25 cellular contexts compared by ENCODE assay signal in genomic region chr7:22002731-22003130, GRCh38.
"Had no signal": no experiment of that assay in that cellular context is flagged by ENCODE, and none has a peak within 500 bp of the region (broad histone marks: within the 10 kb centered on the region; RNA-seq: fewer than 3 reads in every experiment).

No MANE protein-coding gene starts in this region.

- H3K4me3 ChIP-seq: K562 had no signal

- H3K9me3 Mint-ChIP-seq: activated CD8-positive, alpha-beta T cell treated with anti-CD3 and anti-CD28 coated beads for 36 hours; activated naive CD4-positive, alpha-beta T cell treated with anti-CD3 and anti-CD28 coated beads, Interleukin-2, amount 50 U/mL, for 24 hours; activated T-cell treated with anti-CD3 and anti-CD28 coated beads, Interleukin-2, amount 50 U/mL, for 24 hours; activated T-helper 1 cell treated with anti-CD3 and anti-CD28 coated beads, Interleukin-12 subunit alpha, Interleukin-12 subunit beta, Interleukin-2, Interleukin-4 antibody, amounts not matched to agents 30 ng/mL and 10 ng/mL and 1 ng/mL, durations not matched to agents 14 hours and 24 hours and 36 hours; brain; T-helper 1 cell treated with Interleukin-12 subunit alpha and Interleukin-12 subunit beta and Interleukin-4 antibody, amounts not matched to agents 30 μg/mL and 1 μg/mL, for 36 hours had no signal

- H3K4me3 Mint-ChIP-seq: activated CD8-positive, alpha-beta T cell treated with anti-CD3 and anti-CD28 coated beads for 36 hours; activated naive CD4-positive, alpha-beta T cell treated with anti-CD3 and anti-CD28 coated beads, Interleukin-2, amount 50 U/mL, for 24 hours; activated T-cell treated with anti-CD3 and anti-CD28 coated beads, Interleukin-2, amount 50 U/mL, for 24 hours; activated T-helper 1 cell treated with anti-CD3 and anti-CD28 coated beads, Interleukin-12 subunit alpha, Interleukin-12 subunit beta, Interleukin-2, Interleukin-4 antibody, amounts not matched to agents 30 ng/mL and 10 ng/mL and 1 ng/mL, durations not matched to agents 14 hours and 24 hours and 36 hours; brain; T-helper 1 cell treated with Interleukin-12 subunit alpha and Interleukin-12 subunit beta and Interleukin-4 antibody, amounts not matched to agents 30 μg/mL and 1 μg/mL, for 36 hours had no signal

- FAIRE-seq: K562, RCC 7860 had no signal

- ATAC-seq: activated CD4-positive, CD25-positive, alpha-beta regulatory T cell treated with anti-CD3 and anti-CD28 coated beads, Interleukin-2, amount 50 U/mL, for 24 hours; activated CD8-positive, alpha-beta T cell treated with anti-CD3 and anti-CD28 coated beads for 36 hours; K562; PC-3 had no signal

- H3K27me3 Mint-ChIP-seq: activated CD8-positive, alpha-beta T cell treated with anti-CD3 and anti-CD28 coated beads for 36 hours; activated T-cell treated with anti-CD3 and anti-CD28 coated beads, Interleukin-2, amount 50 U/mL, for 24 hours had no signal

- H3K27ac Mint-ChIP-seq: activated CD8-positive, alpha-beta T cell treated with anti-CD3 and anti-CD28 coated beads for 36 hours; activated naive CD4-positive, alpha-beta T cell treated with anti-CD3 and anti-CD28 coated beads, Interleukin-2, amount 50 U/mL, for 24 hours; activated T-cell treated with anti-CD3 and anti-CD28 coated beads, Interleukin-2, amount 50 U/mL, for 24 hours; activated T-helper 1 cell treated with anti-CD3 and anti-CD28 coated beads, Interleukin-12 subunit alpha, Interleukin-12 subunit beta, Interleukin-2, Interleukin-4 antibody, amounts not matched to agents 30 ng/mL and 10 ng/mL and 1 ng/mL, durations not matched to agents 14 hours and 24 hours and 36 hours; brain; T-helper 1 cell treated with Interleukin-12 subunit alpha and Interleukin-12 subunit beta and Interleukin-4 antibody, amounts not matched to agents 30 μg/mL and 1 μg/mL, for 36 hours had no signal

- DNase-seq: activated CD4-positive, alpha-beta T cell treated with anti-CD3 and anti-CD28 coated beads for 4 hours; activated CD8-positive, alpha-beta T cell treated with anti-CD3 and anti-CD28 coated beads for 36 hours; activated effector memory CD4-positive, alpha-beta T cell treated with Interleukin-2 at 50 U/mL for 16 hours; activated naive CD4-positive, alpha-beta T cell; activated T-cell treated with anti-CD3 and anti-CD28 coated beads, Interleukin-2, amount 50 U/mL, for 24 hours; aorta; Karpas-422; MM.1S; NCI-H1105; NCI-H1436 treated with DMSO at 0.1 percent for 48 hours; NCI-H187; NCI-H2081; NCI-H2171; NCI-H2227 treated with DMSO at 0.1 percent for 48 hours; NCI-H526; NCI-H82; PC-3; SHP77 treated with DMSO at 0.1 percent for 48 hours had no signal

- H3K36me3 Mint-ChIP-seq: activated naive CD4-positive, alpha-beta T cell treated with anti-CD3 and anti-CD28 coated beads, Interleukin-2, amount 50 U/mL, for 24 hours; brain had no signal
